ENCODE assay signal across 3 cellular contexts in genomic region chr12:44795970-44796369, GRCh38.
A peak's percentile ranks its signal among the peaks of the same experiment; 100 is the strongest.
TF ChIP-seq lines count a peak whose summit lies in the region.

No MANE protein-coding gene starts in this region.

TF ChIP-seq in A549, 52 proteins besides CTCF, POLR2A, EP300 and RAD21:
- no peak for TF ChIP-seq TP53 (CRISPR knock-in tag; IDR thresholded peaks at IDR 0.05)
- TF ChIP-seq MAFK (IDR thresholded peaks at IDR 0.05; ENCODE audit: partially characterized antibody) = peak; percentile 32

TF ChIP-seq in IMR-90, 13 proteins besides CTCF, POLR2A, EP300 and RAD21:
- TF ChIP-seq ELK1 (IDR thresholded peaks at IDR 0.05; ENCODE audit: borderline replicate concordance, low read depth, low read length) = no peak
- TF ChIP-seq SMC3 (IDR thresholded peaks at IDR 0.05; ENCODE audit: low read depth, low read length) = no peak
- TF ChIP-seq CEBPB (IDR thresholded peaks at IDR 0.05; ENCODE audit: low read depth, low read length) = no peak
- no peak for TF ChIP-seq CHD1 (IDR thresholded peaks at IDR 0.05; ENCODE audit: low read depth, low read length)
- TF ChIP-seq MAZ (IDR thresholded peaks at IDR 0.05; ENCODE audit: borderline replicate concordance, low read depth, low read length) = no peak
- peak; percentile 44; the same call in 1 of the 2 replicates for TF ChIP-seq MAFK (IDR thresholded peaks at IDR 0.05; ENCODE audit: low read depth, low read length)
TF ChIP-seq in IMR-90: peak in this region for 1.

TF ChIP-seq in K562, 482 proteins besides CTCF, POLR2A, EP300 and RAD21:
- TF ChIP-seq THAP7 (CRISPR knock-in tag; IDR thresholded peaks at IDR 0.05) (no peak), POLR3A (IDR thresholded peaks at IDR 0.05; ENCODE audit: borderline replicate concordance, extremely low read depth, insufficient read depth, insufficient read length) (no peak), C11orf30 (IDR thresholded peaks at IDR 0.05; ENCODE audit: low read depth) (peak; percentile 19; the same call in 1 of the 2 replicates), MAFG (tag; conservative IDR thresholded peaks at IDR 0.05) (0 out of 2 replicates have a peak, but pooled peaks have one; percentile 20), ZNF316 (IDR thresholded peaks at IDR 0.05) (peak; percentile 54), CBX3 (IDR thresholded peaks at IDR 0.05; ENCODE audit: borderline replicate concordance in 1 of 2, low read length in 2 of 2) (no peak), ZNF239 (CRISPR knock-in tag; IDR thresholded peaks at IDR 0.05) (no peak), ZNF76 (CRISPR knock-in tag; IDR thresholded peaks at IDR 0.05; ENCODE audit: borderline replicate concordance) (no peak)
